1 cellular context compared by ENCODE assay signal in the genomic region with DNA sequence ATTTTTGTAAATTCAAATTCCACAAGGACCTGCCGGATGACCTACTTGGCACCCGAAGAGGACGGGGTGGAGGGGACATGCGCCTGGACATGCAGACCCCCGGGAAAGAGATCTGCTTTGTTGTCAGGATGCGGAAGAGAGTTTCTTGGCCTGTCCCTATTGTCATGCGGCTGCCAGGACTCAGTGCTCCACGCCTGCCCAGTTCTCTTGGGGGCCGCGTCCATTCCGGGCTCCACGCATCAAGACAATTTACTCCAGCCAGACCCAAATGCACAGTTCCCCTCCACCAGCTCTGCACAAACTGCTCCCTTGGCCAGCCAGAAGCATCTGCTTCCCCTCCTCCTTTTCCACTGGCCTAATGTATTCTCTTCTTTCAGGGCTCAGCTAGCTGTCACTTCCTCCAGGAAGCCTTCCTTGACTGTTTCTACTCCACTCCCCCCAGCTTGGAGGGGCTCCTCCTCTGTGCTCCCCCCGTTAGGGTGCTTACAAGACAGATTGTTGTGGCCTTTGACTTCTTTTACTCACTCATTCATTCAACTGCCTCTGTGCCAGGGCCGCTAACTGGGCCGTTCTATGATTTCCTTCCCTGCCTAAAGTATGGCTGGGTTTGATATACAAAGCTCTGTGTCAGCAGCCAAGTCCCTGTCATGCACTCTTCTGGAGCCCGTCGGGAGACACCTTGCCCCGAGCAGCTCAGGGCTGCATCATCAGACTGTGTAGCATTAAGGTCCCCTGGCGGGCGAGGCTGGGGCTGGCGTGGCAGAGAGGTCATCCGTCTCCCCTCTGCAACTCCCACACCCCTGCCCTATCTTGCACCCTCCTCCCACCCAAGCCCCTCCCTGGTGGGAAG.
TF ChIP-seq lines count a peak whose summit lies in the region.

No MANE protein-coding gene starts in this region.

TF ChIP-seq in H1, 55 proteins besides CTCF, POLR2A, EP300 and RAD21:
- TF ChIP-seq POU5F1 (IDR thresholded peaks at IDR 0.05; ENCODE audit: low read depth, low read length) (0 out of 2 replicates have a peak, but pooled peaks have one; percentile 39), CHD1 (IDR thresholded peaks at IDR 0.05; ENCODE audit: low read depth, low read length) (no peak), CTBP2 (IDR thresholded peaks at IDR 0.05; ENCODE audit: borderline replicate concordance, insufficient read depth, insufficient read length, low read length) (peak; percentile 44)
- TF ChIP-seq, protein P1, sequence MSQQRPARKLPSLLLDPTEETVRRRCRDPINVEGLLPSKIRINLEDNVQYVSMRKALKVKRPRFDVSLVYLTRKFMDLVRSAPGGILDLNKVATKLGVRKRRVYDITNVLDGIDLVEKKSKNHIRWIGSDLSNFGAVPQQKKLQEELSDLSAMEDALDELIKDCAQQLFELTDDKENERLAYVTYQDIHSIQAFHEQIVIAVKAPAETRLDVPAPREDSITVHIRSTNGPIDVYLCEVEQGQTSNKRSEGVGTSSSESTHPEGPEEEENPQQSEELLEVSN (IDR thresholded peaks at IDR 0.05) = no peak
